Comparison of ENCODE assay signal across 1 cellular context in the genomic region with DNA sequence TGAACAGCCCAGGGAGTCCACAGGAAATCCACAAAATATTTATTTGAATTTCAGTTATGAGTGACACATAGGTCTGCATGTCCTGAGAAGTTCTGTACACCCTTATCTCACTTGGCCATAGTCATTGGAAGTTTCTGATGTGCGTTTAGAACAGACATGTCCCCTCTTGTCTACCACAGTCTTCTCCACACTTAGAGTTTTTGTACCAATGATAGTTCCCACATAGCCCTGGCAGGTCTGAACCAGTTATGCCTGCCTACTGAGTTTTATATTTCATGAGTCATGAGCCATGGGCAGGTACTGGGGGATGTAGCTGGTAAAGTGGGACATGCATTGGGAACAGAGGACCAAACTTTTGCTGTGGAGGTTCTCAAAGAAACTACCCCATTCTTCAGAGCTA.
TF ChIP-seq lines count a peak whose summit lies in the region.

No MANE protein-coding gene starts in this region.

TF ChIP-seq in liver, 16 proteins besides CTCF, POLR2A, EP300 and RAD21:
- TF ChIP-seq, protein P1, sequence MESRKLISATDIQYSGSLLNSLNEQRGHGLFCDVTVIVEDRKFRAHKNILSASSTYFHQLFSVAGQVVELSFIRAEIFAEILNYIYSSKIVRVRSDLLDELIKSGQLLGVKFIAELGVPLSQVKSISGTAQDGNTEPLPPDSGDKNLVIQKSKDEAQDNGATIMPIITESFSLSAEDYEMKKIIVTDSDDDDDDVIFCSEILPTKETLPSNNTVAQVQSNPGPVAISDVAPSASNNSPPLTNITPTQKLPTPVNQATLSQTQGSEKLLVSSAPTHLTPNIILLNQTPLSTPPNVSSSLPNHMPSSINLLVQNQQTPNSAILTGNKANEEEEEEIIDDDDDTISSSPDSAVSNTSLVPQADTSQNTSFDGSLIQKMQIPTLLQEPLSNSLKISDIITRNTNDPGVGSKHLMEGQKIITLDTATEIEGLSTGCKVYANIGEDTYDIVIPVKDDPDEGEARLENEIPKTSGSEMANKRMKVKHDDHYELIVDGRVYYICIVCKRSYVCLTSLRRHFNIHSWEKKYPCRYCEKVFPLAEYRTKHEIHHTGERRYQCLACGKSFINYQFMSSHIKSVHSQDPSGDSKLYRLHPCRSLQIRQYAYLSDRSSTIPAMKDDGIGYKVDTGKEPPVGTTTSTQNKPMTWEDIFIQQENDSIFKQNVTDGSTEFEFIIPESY (IDR thresholded peaks at IDR 0.05) = no peak
- TF ChIP-seq TAF1 (conservative IDR thresholded peaks at IDR 0.05) = no peak
- no peak for TF ChIP-seq FOXA1 (IDR thresholded peaks at IDR 0.05)
- no peak for TF ChIP-seq YY1 (IDR thresholded peaks at IDR 0.05)
- TF ChIP-seq NR2F2 (IDR thresholded peaks at IDR 0.05) = no peak
